Comparison of ENCODE assay signal across 8 cellular contexts in the genomic region with DNA sequence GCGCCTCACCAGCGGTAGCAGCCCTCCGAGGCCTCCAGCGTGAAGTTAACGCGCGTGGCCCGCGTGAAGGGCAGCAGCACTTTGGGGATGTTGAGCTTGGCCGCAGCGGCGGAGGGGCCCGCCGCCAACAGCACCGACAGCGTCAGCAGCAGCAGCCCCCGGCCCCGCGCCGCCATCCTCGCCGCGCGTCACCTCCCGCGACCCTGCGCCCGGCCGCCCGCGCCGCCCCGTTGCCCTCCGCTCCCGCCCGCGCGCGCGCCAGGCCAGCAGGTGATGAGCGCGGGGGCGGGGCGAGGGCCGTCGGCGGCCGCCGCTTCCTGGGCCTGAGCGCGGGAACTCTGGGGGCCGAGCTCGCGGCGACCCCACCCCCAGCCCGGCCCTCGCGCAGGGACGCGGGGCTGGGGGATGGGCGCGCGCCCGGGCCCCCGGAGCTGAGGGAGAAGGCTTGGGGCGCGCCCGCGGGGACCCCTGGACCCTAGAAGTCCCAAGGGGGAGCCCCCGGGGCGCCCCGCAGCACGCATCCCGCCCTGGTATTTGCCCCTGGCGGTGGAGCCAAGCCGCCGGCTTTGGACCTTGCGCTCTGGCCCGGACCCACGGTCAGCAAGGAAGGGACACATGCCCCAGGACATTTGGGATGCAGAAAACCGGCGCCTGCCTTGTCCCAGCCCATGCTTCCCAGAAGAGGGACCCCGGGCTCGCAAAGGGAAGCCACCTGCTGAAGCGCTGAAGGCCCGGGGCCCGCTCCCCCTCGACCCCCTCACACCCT. TPM values are rescaled to one million over a fixed set of nuclear protein-coding genes. Genes with fewer than 3 reads are reported as not detected.
DNase-seq lines count a peak whose midpoint lies in the region; ATAC-seq and TF ChIP-seq lines count a peak whose summit lies in the region.

A gene (minus strand): TSS at position 272 of the 766 bp plus-strand sequence. CDS start 96 bp downstream, at position 176.

- DNase-seq in DMS53 treated with DMSO at 0.1 percent for 48 hours (lab: John Stamatoyannopoulos, UW; ENCODE audit: unreplicated experiment) (peak; percentile 1), GM20000 (ENCODE audit: low spot score) (peak; percentile 95), HUDEP-2 (lab: John Stamatoyannopoulos, UW; ENCODE audit: unreplicated experiment in 76 of 76) (peak in 47 of 76 experiments; percentile 7 to 69 (median 42)), SK-N-DZ (ENCODE audit: low spot score) (peak; percentile 71), ascending aorta (ENCODE audit: low spot score in 2 of 2) (no peak), left lung (peak; percentile 58 to 90), AG08395 (ENCODE audit: low spot score) (no peak)
- DNase-seq in stimulated activated CD8-positive, alpha-beta memory T cell treated with anti-CD3 and anti-CD28 coated beads, Interleukin-12 subunit alpha, Interleukin-12 subunit beta, amount 100 ng/mL, for 4 hours (ENCODE audit: low read depth), result peak; percentile 41

- peak; percentile 76 for ATAC-seq in left lung

- TF ChIP-seq CTCF in GM20000 (IDR thresholded peaks at IDR 0.05; ENCODE audit: extremely low read depth, missing control alignments) (no peak), ascending aorta (IDR thresholded peaks at IDR 0.05) (no peak), left lung (IDR thresholded peaks at IDR 0.05) (no peak)

- H3K9me3 ChIP-seq in ascending aorta (no peaks in the 10 kb centered on the region), left lung (no peaks in the 10 kb centered on the region)

- intact Hi-C loops in ascending aorta (cut with DNase I), result no loop called here
- intact Hi-C loops in left lung (cut with DNase I), result no loop called here

- H3K4me3 ChIP-seq in ascending aorta (peak within 1 kb of the TSS; percentile 66 to 75), left lung (peak within 1 kb of the TSS; percentile 58 to 65)

- H3K27me3 ChIP-seq in ascending aorta (no peaks in the 10 kb centered on the region), left lung (peaks cover 0 to 9% of the 10 kb centered on the region in 2 donors)

- H3K4me1 ChIP-seq in ascending aorta (peaks cover 0 to 4% of the 10 kb centered on the region in 2 donors), left lung (peaks cover 5 to 62% of the 10 kb centered on the region in 2 donors)

- H3K36me3 ChIP-seq in ascending aorta (no peaks in the 10 kb centered on the region), left lung (no peaks in the 10 kb centered on the region)

- H3K27ac ChIP-seq in ascending aorta, result peak within 1 kb of the TSS in 1 of 2 donors; percentile 7
- peak within 1 kb of the TSS; percentile 39 to 64 for H3K27ac ChIP-seq in left lung

RNA-seq across cellular contexts. Expression of the gene that starts here (rescaled TPM):
- 56.4 and 61.5 TPM in 2 replicates for polyA plus RNA-seq in SK-N-DZ (2014; cell fraction: cytosol; rRNA removed)
- polyA plus RNA-seq in SK-N-DZ (2014; cell fraction: nucleus; rRNA removed), result 60.0 and 87.4 TPM in 2 replicates
- total RNA-seq in ascending aorta (11.0 TPM), left lung (10 to 100 TPM; 17.7 to 23.5 TPM)

Comparison
In these comparisons a context has a peak if more than half of its experiments do, and no peak if none do; other contexts are left out.
1. DNase-seq: peak in DMS53 treated with DMSO at 0.1 percent for 48 hours (single experiment), GM20000 (single experiment), HUDEP-2 (47 of 76), SK-N-DZ (single experiment), left lung (2 of 2) and stimulated activated CD8-positive, alpha-beta memory T cell treated with anti-CD3 and anti-CD28 coated beads, Interleukin-12 subunit alpha, Interleukin-12 subunit beta, amount 100 ng/mL, for 4 hours (single experiment); none in ascending aorta (0 of 2) and AG08395 (single experiment).